Comparison of ENCODE assay signal across 8 cellular contexts in genomic region chr1:200039849-200040479, GRCh38. TPM values are rescaled to one million over a fixed set of nuclear protein-coding genes. Genes with fewer than 3 reads are reported as not detected.
A peak's percentile ranks its signal among the peaks of the same experiment; 100 is the strongest.
DNase-seq lines count a peak whose midpoint lies in the region; ATAC-seq and TF ChIP-seq lines count a peak whose summit lies in the region.

No MANE protein-coding gene starts in this region.

- no peak for ATAC-seq in HG02588 (IDR thresholded peaks at IDR 0.05; ENCODE audit: unreplicated experiment)

- peaks cover 13% of the 10 kb centered on the region for H3K4me1 Mint-ChIP-seq in Caco-2 (ENCODE audit: low read depth, unreplicated experiment)

- no peak overlapping the region for H3K27ac Mint-ChIP-seq in Caco-2 (ENCODE audit: unreplicated experiment)

- H2AFZ ChIP-seq in parathyroid adenoma: peak overlapping the region; percentile 38

- DNase-seq in Caco-2: no peak
- DNase-seq in NT2/D1 (ENCODE audit: low read depth, low spot score): no peak
- no peak for DNase-seq in epithelial cell of esophagus (ENCODE audit: low read depth)
- DNase-seq in DMS79 treated with DMSO at 0.1 percent for 48 hours (lab: John Stamatoyannopoulos, UW): no peak
- no peak for DNase-seq in KBM-7
- no peak for DNase-seq in NCI-H1417 (lab: John Stamatoyannopoulos, UW)

- TF ChIP-seq CTCF in Caco-2 (IDR thresholded peaks at IDR 0.05; ENCODE audit: insufficient read depth in 1 of 2, low read depth in 1 of 2, low read length in 1 of 2, severe bottlenecking in 1 of 2, unreplicated experiment in 1 of 2) (no peak), epithelial cell of esophagus (IDR thresholded peaks at IDR 0.05; ENCODE audit: insufficient read depth, low read depth, low read length, missing control alignments) (no peak), parathyroid adenoma (IDR thresholded peaks at IDR 0.05) (no peak)

- peaks cover 6% of the 10 kb centered on the region for H3K36me3 Mint-ChIP-seq in Caco-2 (ENCODE audit: insufficient read depth, unreplicated experiment)

- no peaks in the 10 kb centered on the region for H3K9me3 Mint-ChIP-seq in Caco-2 (ENCODE audit: unreplicated experiment)

- H3K27ac ChIP-seq in parathyroid adenoma: no peak overlapping the region

- H3K9me3 ChIP-seq in Caco-2 (no peaks in the 10 kb centered on the region), NT2/D1 (ENCODE audit: insufficient read depth, low read length) (no peaks in the 10 kb centered on the region), parathyroid adenoma (ENCODE audit: control insufficient read depth, low read length) (no peaks in the 10 kb centered on the region)

- H3K27me3 Mint-ChIP-seq in Caco-2 (ENCODE audit: insufficient read depth, unreplicated experiment): no peaks in the 10 kb centered on the region

- CTCF ChIA-PET in Caco-2 (lab: Charles Lee): interaction anchor here (1.6 kb wide), 1 partner anchor 355 kb away, joined by 3 read pairs; no protein-coding TSS in a partner anchor

- in situ Hi-C loops in KBM-7 (cut with MboI; ENCODE audit: low pct_unique_long_range_greater_than_20kb, low sequenced_read_pairs): no loop called here

- intact Hi-C loops in Caco-2 (cut with micrococcal nuclease; ENCODE audit: unreplicated experiment): loop anchor here (1.0 to 10.0 kb wide), 3 partner anchors 13 to 445 kb away; partner anchors contain the start of gene NR5A2

- H3K4me1 ChIP-seq in Caco-2: 0 out of 2 replicates have a peak, but pooled peaks cover 4% of the 10 kb centered on the region
- peaks cover 11% of the 10 kb centered on the region for H3K4me1 ChIP-seq in NT2/D1 (ENCODE audit: insufficient read depth, insufficient read length)
- H3K4me1 ChIP-seq in parathyroid adenoma: no peaks in the 10 kb centered on the region

- H3K4me2 ChIP-seq in parathyroid adenoma (ENCODE audit: low read length): peak overlapping the region; percentile 72

- H3K79me2 ChIP-seq in parathyroid adenoma: no peaks in the 10 kb centered on the region

- H3K27me3 ChIP-seq in Caco-2 (replicated peaks; ENCODE audit: control insufficient read depth, insufficient read depth, low read length) (no peaks in the 10 kb centered on the region), NT2/D1 (ENCODE audit: insufficient read depth, insufficient read length) (peaks cover 98% of the 10 kb centered on the region), parathyroid adenoma (ENCODE audit: control insufficient read depth, insufficient read depth, low read length) (peaks cover 39% of the 10 kb centered on the region)

- POLR2A ChIA-PET in Caco-2 (lab: Charles Lee): interaction anchor here (0.6 kb wide), 1 partner anchor 11 kb away, joined by 3 read pairs; no protein-coding TSS in a partner anchor

- peak overlapping the region; percentile 95 for H3K4me3 Mint-ChIP-seq in Caco-2 (ENCODE audit: unreplicated experiment)

- H3K36me3 ChIP-seq in Caco-2 (ENCODE audit: control insufficient read depth, insufficient read depth, low read length) (no peaks in the 10 kb centered on the region), NT2/D1 (ENCODE audit: insufficient read depth, insufficient read length, low read length) (no peaks in the 10 kb centered on the region), parathyroid adenoma (ENCODE audit: control insufficient read depth, insufficient read depth, low read length) (no peaks in the 10 kb centered on the region)

- no TSS peak for BruUV-seq in Caco-2 (replicated peaks; lab: Mats Ljungman, UMichigan)

- peak overlapping the region; percentile 69 for H3K4me3 ChIP-seq in Caco-2 (ENCODE audit: low read depth, low read length)
- peak overlapping the region; percentile 67 for H3K4me3 ChIP-seq in NT2/D1 (ENCODE audit: insufficient read length, low read depth)
- H3K4me3 ChIP-seq in epithelial cell of esophagus (ENCODE audit: low read length): peak overlapping the region; percentile 9
- peak overlapping the region; percentile 48 for H3K4me3 ChIP-seq in parathyroid adenoma (ENCODE audit: low read depth, low read length)

- peak overlapping the region; percentile 85 for H3K9ac ChIP-seq in NT2/D1 (ENCODE audit: insufficient read length, low read depth)
- H3K9ac ChIP-seq in parathyroid adenoma: no peak overlapping the region

RNA-seq across cellular contexts. Expression of gene NR5A2, which starts 12.5 kb away (rescaled TPM):
- 6.5 and 9.1 TPM in 2 replicates for total RNA-seq in Caco-2 (2022)

Comparison
In these comparisons a context has a peak if more than half of its experiments do, and no peak if none do; other contexts are left out.
1. H3K4me3 ChIP-seq: peak in every context shown above with its lines; median percentile 69 in Caco-2; 67 in NT2/D1; 48 in parathyroid adenoma; 9 in epithelial cell of esophagus.